ENCODE assay signal across 8 cellular contexts in the genomic region with DNA sequence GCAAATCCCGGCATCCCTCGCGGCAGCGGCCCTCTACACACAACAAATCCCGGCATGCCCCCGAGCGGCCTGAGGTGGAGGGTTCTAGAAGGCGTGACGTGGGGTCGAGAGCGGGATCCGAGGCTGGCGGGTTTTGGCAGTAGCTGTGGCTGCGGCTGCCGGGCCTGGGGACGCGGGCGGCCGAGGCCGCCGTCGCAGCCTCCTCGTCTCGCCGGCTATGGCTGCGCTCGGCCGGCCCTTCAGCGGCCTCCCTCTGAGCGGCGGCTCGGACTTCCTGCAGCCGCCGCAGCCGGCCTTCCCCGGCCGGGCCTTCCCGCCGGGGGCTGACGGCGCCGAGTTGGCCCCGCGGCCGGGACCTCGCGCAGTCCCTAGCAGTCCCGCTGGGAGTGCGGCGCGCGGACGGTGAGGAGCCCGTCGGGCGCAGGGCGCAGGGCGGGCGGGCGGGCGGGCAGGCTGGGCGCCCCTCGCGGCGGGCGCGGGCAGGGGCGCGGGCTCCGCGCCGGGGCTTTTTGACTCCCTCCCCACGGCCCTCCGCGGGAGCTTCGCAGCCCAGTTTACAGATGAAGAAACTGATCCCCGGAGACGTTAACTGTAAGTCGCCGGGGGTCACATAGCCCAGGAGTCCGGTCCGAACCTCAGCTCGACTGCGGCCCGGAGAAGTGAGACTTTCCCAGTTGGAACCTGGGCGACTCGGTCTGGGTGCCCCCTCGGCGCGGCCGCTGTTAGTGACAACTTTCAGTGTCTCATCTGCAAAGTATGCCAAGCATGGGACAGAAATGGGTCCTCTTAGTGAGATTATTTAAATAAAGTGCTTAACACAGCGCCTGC. TPM values are rescaled to one million over a fixed set of nuclear protein-coding genes. Genes with fewer than 3 reads are reported as not detected.
DNase-seq lines count a peak whose midpoint lies in the region; ATAC-seq and TF ChIP-seq lines count a peak whose summit lies in the region.

A gene with protein sequence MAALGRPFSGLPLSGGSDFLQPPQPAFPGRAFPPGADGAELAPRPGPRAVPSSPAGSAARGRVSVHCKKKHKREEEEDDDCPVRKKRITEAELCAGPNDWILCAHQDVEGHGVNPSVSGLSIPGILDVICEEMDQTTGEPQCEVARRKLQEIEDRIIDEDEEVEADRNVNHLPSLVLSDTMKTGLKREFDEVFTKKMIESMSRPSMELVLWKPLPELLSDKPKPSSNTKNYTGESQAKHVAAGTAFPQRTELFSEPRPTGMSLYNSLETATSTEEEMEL (plus strand): TSS at position 63 of the 828 bp plus-strand sequence. CDS start 155 bp downstream, at position 218.

- H3K27me3 ChIP-seq in WERI-Rb-1 (ENCODE audit: insufficient read depth, low read depth, severe bottlenecking) (no peaks in the 10 kb centered on the region), breast epithelium (no peaks in the 10 kb centered on the region), iPS-20b (ENCODE audit: insufficient read depth, low read length) (no peaks in the 10 kb centered on the region)

- H3K4me1 ChIP-seq in breast epithelium, result no peaks in the 10 kb centered on the region
- no peaks in the 10 kb centered on the region for H3K4me1 ChIP-seq in iPS-20b (ENCODE audit: insufficient read depth, low read length)

- TF ChIP-seq CTCF in WERI-Rb-1 (IDR thresholded peaks at IDR 0.05; ENCODE audit: low read depth, low read length) (peak; percentile 33; the same call in 1 of the 2 replicates), breast epithelium (IDR thresholded peaks at IDR 0.05) (peak in 1 of 3 donors; percentile 23)

- H3K4me3 ChIP-seq in WERI-Rb-1 (ENCODE audit: low read depth, low read length) (peak within 1 kb of the TSS; percentile 89), breast epithelium (peak within 1 kb of the TSS; percentile 87 to 96 (median 91)), iPS-20b (ENCODE audit: low read length) (peak within 1 kb of the TSS; percentile 75), skin epidermis (peak within 1 kb of the TSS; percentile 78 to 94 (median 90))

- H3K27ac ChIP-seq in WERI-Rb-1 (peak within 1 kb of the TSS; percentile 93), breast epithelium (peak within 1 kb of the TSS; percentile 96 to 100), iPS-20b (ENCODE audit: low read length) (no peak within 1 kb of the TSS), skin epidermis (peak within 1 kb of the TSS; percentile 77 to 100 (median 97))

- peak; percentile 32 for TF ChIP-seq POLR2A in breast epithelium (IDR thresholded peaks at IDR 0.05)

- H3K36me3 ChIP-seq in WERI-Rb-1, result peaks cover 27% of the 10 kb centered on the region
- no peaks in the 10 kb centered on the region for H3K36me3 ChIP-seq in breast epithelium
- peaks cover 22% of the 10 kb centered on the region for H3K36me3 ChIP-seq in iPS-20b (ENCODE audit: insufficient read depth, low read depth, low read length)

- peak; percentile 76 for ATAC-seq in GM18873 (IDR thresholded peaks at IDR 0.05; ENCODE audit: low FRiP score, unreplicated experiment)
- peak; percentile 90 for ATAC-seq in HG03135 (IDR thresholded peaks at IDR 0.05; ENCODE audit: unreplicated experiment)

- H3K9ac ChIP-seq in iPS-20b (ENCODE audit: low read depth, low read length), result peak within 1 kb of the TSS; percentile 85

- H3K9me3 ChIP-seq in WERI-Rb-1 (ENCODE audit: severe bottlenecking) (peaks cover 3% of the 10 kb centered on the region), breast epithelium (no peaks in the 10 kb centered on the region), iPS-20b (ENCODE audit: insufficient read depth, low read depth, low read length) (peaks cover 7% of the 10 kb centered on the region)

- intact Hi-C loops in breast epithelium (cut with DNase I; ENCODE audit: low total_unique reads), result no loop called here

- DNase-seq in AG08395 (ENCODE audit: low spot score) (peak; percentile 94), NCI-H2196 (lab: John Stamatoyannopoulos, UW; ENCODE audit: unreplicated experiment) (peak; percentile 67), WERI-Rb-1 (peak; percentile 96), breast epithelium (ENCODE audit: low spot score in 2 of 2) (peak; percentile 92)

RNA-seq across cellular contexts. Expression of the gene that starts here (rescaled TPM):
- 10 to 100 TPM; 19.5 to 33.5 (median 23.9) TPM for total RNA-seq in breast epithelium
